Comparison of ENCODE assay signal across 9 cellular contexts in the genomic region with DNA sequence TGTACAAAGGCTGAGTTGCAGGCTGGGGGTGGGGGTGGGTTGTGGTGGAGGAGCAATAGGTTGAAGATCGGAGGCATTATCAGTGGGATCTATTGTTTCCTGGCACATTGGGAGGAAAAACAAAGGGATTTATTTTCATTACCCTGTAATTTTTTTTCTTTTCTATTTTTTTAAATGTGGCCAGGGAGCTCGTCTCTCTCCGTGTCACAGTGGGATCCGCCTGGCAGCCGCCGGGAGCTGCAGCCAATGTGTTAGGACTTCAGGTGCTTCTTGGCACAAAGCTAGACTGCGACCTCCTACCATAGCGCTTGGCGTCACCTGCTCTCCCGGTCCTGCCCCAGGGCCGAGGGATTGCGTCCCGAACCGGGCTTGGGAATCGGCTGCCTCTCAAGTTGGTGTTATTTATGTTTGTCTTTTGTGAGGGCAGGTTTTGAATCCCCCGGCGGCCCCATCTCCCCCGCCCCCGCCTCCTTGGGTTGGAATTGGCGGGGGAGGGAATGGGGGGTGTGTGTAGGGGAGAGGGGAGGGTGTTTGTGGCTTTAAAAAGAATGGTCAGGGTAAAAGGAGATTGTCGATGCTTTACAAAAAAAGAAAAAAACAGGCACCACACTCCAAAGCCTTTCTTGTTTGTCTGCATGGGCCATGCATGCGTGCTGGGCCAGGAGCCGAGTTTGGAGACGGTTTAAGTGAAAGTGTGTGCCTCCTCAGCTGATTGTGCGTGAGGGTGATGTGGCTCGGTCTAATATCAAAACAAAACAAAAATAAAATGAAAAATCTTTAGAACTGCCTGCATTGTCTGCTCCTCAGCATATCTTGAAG. TPM values are rescaled to one million over a fixed set of nuclear protein-coding genes. Genes with fewer than 3 reads are reported as not detected.
A peak's percentile ranks its signal among the peaks of the same experiment; 100 is the strongest.
DNase-seq lines count a peak whose midpoint lies in the region; TF ChIP-seq lines count a peak whose summit lies in the region.
"Had no signal": no experiment of that assay in that cellular context is flagged by ENCODE, and none has a peak within 500 bp of the region (broad histone marks: within the 10 kb centered on the region; RNA-seq: fewer than 3 reads in every experiment).

No MANE protein-coding gene starts in this region.

- H2BK12ac ChIP-seq in mesenchymal stem cell (ENCODE audit: low read length in 2 of 2): peak overlapping the region in 1 of 2 experiments; percentile 83

- H2BK120ac ChIP-seq in mesenchymal stem cell (ENCODE audit: low read depth, low read length): no peak overlapping the region

- H3K36me3 Mint-ChIP-seq in activated naive CD4-positive, alpha-beta T cell treated with anti-CD3 and anti-CD28 coated beads for 36 hours (ENCODE audit: low read depth): no peaks in the 10 kb centered on the region
- H3K36me3 Mint-ChIP-seq in endothelial cell (ENCODE audit: low read depth, unreplicated experiment): no peaks in the 10 kb centered on the region
- no peaks in the 10 kb centered on the region for H3K36me3 Mint-ChIP-seq in activated CD4-positive, alpha-beta memory T cell treated with anti-CD3 and anti-CD28 coated beads, Interleukin-2, amount 10 ng/mL, durations not matched to agents 7 days and 5 days (ENCODE audit: low read depth)

- TF ChIP-seq EP300 in tibial nerve (IDR thresholded peaks at IDR 0.05): no peak

- H2AFZ ChIP-seq in mesenchymal stem cell (ENCODE audit: low read depth, low read length): peak overlapping the region; percentile 65

- peak overlapping the region in 1 of 2 experiments; percentile 85 for H3K18ac ChIP-seq in mesenchymal stem cell (ENCODE audit: low read depth in 1 of 2, low read length in 2 of 2)

- peak overlapping the region; percentile 15 for H3K4me3 Mint-ChIP-seq in activated naive CD4-positive, alpha-beta T cell treated with anti-CD3 and anti-CD28 coated beads for 36 hours
- peak overlapping the region; percentile 93 for H3K4me3 Mint-ChIP-seq in endothelial cell (ENCODE audit: unreplicated experiment)
- H3K4me3 Mint-ChIP-seq in activated CD4-positive, alpha-beta memory T cell treated with anti-CD3 and anti-CD28 coated beads, Interleukin-2, amount 10 ng/mL, durations not matched to agents 7 days and 5 days: no peak overlapping the region

- H3K9me3 Mint-ChIP-seq in activated naive CD4-positive, alpha-beta T cell treated with anti-CD3 and anti-CD28 coated beads for 36 hours: no peaks in the 10 kb centered on the region
- H3K9me3 Mint-ChIP-seq in endothelial cell (ENCODE audit: unreplicated experiment): no peaks in the 10 kb centered on the region
- H3K9me3 Mint-ChIP-seq in activated CD4-positive, alpha-beta memory T cell treated with anti-CD3 and anti-CD28 coated beads, Interleukin-2, amount 10 ng/mL, durations not matched to agents 7 days and 5 days: no peaks in the 10 kb centered on the region
- H3K9me3 Mint-ChIP-seq: activated naive CD4-positive, alpha-beta T cell treated with anti-CD3 and anti-CD28 coated beads, Interleukin-2, amount 50 U/mL, for 72 hours had no signal

- under 1% methylated on average over 19 of the region's 26 CpGs for WGBS in mesenchymal stem cell
- 2% methylated on average over 26 of the region's 26 CpGs for WGBS in tibial nerve, 2 donors

- peaks cover 3% of the 10 kb centered on the region for H3K4me1 Mint-ChIP-seq in activated naive CD4-positive, alpha-beta T cell treated with anti-CD3 and anti-CD28 coated beads for 36 hours (ENCODE audit: low read depth)
- H3K4me1 Mint-ChIP-seq in endothelial cell (ENCODE audit: unreplicated experiment): peaks cover 29% of the 10 kb centered on the region
- peaks cover 2% of the 10 kb centered on the region for H3K4me1 Mint-ChIP-seq in activated CD4-positive, alpha-beta memory T cell treated with anti-CD3 and anti-CD28 coated beads, Interleukin-2, amount 10 ng/mL, durations not matched to agents 7 days and 5 days

- peaks cover 13% of the 10 kb centered on the region for H3K79me1 ChIP-seq in mesenchymal stem cell (replicated peaks; ENCODE audit: low read length, poor library complexity, severe bottlenecking)

- intact Hi-C loops in activated naive CD4-positive, alpha-beta T cell treated with anti-CD3 and anti-CD28 coated beads for 36 hours (cut with micrococcal nuclease): loop anchor here (10.0 kb wide), 1 partner anchor 566 kb away; no protein-coding TSS in a partner anchor

- no peak overlapping the region for H3K27ac Mint-ChIP-seq in activated naive CD4-positive, alpha-beta T cell treated with anti-CD3 and anti-CD28 coated beads for 36 hours
- peak overlapping the region; percentile 70 for H3K27ac Mint-ChIP-seq in endothelial cell (ENCODE audit: unreplicated experiment)
- no peak overlapping the region for H3K27ac Mint-ChIP-seq in activated CD4-positive, alpha-beta memory T cell treated with anti-CD3 and anti-CD28 coated beads, Interleukin-2, amount 10 ng/mL, durations not matched to agents 7 days and 5 days
- H3K27ac Mint-ChIP-seq: activated naive CD4-positive, alpha-beta T cell treated with anti-CD3 and anti-CD28 coated beads, Interleukin-2, amount 50 U/mL, for 72 hours had no signal

- H2AK5ac ChIP-seq in mesenchymal stem cell (ENCODE audit: low read length, severe bottlenecking): no peak overlapping the region

- H3K4me3 ChIP-seq in mesenchymal stem cell (ENCODE audit: insufficient read depth in 1 of 2, low read depth in 1 of 2, low read length in 2 of 2): peak overlapping the region; percentile 77 to 82
- peak overlapping the region; percentile 40 to 65 (median 59) for H3K4me3 ChIP-seq in tibial nerve

- TF ChIP-seq POLR2A in tibial nerve (IDR thresholded peaks at IDR 0.05): no peak

- TF ChIP-seq CTCF in endothelial cell (IDR thresholded peaks at IDR 0.05; ENCODE audit: unreplicated experiment): no peak
- TF ChIP-seq CTCF in tibial nerve (IDR thresholded peaks at IDR 0.05): no peak

- POLR2A ChIA-PET in activated CD4-positive, alpha-beta memory T cell treated with anti-CD3 and anti-CD28 coated beads, Interleukin-2, amount 10 ng/mL, durations not matched to agents 7 days and 5 days (lab: Charles Lee): no interaction called here

- peaks cover 40% of the 10 kb centered on the region for H3K27me3 Mint-ChIP-seq in activated naive CD4-positive, alpha-beta T cell treated with anti-CD3 and anti-CD28 coated beads for 36 hours (ENCODE audit: low read depth)
- H3K27me3 Mint-ChIP-seq in endothelial cell (ENCODE audit: unreplicated experiment): peaks cover 6% of the 10 kb centered on the region
- peaks cover 50% of the 10 kb centered on the region for H3K27me3 Mint-ChIP-seq in activated CD4-positive, alpha-beta memory T cell treated with anti-CD3 and anti-CD28 coated beads, Interleukin-2, amount 10 ng/mL, durations not matched to agents 7 days and 5 days

- no peak overlapping the region for H2BK15ac ChIP-seq in mesenchymal stem cell (ENCODE audit: low read depth, poor library complexity, severe bottlenecking)

- H3K9ac ChIP-seq in mesenchymal stem cell (ENCODE audit: low read length): peak overlapping the region; percentile 54

- H3K36me3 ChIP-seq in mesenchymal stem cell (ENCODE audit: control insufficient read depth in 1 of 2, insufficient read depth in 2 of 2, low read depth in 1 of 2, low read length in 2 of 2): no peaks in the 10 kb centered on the region
- no peaks in the 10 kb centered on the region for H3K36me3 ChIP-seq in tibial nerve

- H3K4me2 ChIP-seq in mesenchymal stem cell (ENCODE audit: low read length, poor library complexity, severe bottlenecking): peak overlapping the region; percentile 80

- H3K27me3 ChIP-seq in mesenchymal stem cell (ENCODE audit: control insufficient read depth in 1 of 2, insufficient read depth in 1 of 2, low read length in 2 of 2) (no peaks in the 10 kb centered on the region), tibial nerve (no peaks in the 10 kb centered on the region)

- no peak overlapping the region for H4K91ac ChIP-seq in mesenchymal stem cell (ENCODE audit: low read length)

- peak overlapping the region; percentile 78 for H3K27ac ChIP-seq in mesenchymal stem cell (ENCODE audit: low read length, poor library complexity, severe bottlenecking)
- peak overlapping the region; percentile 66 to 91 (median 84) for H3K27ac ChIP-seq in tibial nerve

- H3K14ac ChIP-seq in mesenchymal stem cell (ENCODE audit: low read length in 2 of 2): peak overlapping the region in 1 of 2 experiments; percentile 80

- no peak overlapping the region for H3K23ac ChIP-seq in mesenchymal stem cell (ENCODE audit: low read length in 2 of 2)

- CTCF ChIA-PET in activated naive CD4-positive, alpha-beta T cell treated with anti-CD3 and anti-CD28 coated beads for 36 hours (lab: Charles Lee): no interaction called here
- CTCF ChIA-PET in activated CD4-positive, alpha-beta memory T cell treated with anti-CD3 and anti-CD28 coated beads, Interleukin-2, amount 10 ng/mL, durations not matched to agents 7 days and 5 days (lab: Charles Lee): no interaction called here

- H3K4ac ChIP-seq in mesenchymal stem cell (ENCODE audit: low read depth in 1 of 2, low read length in 2 of 2): no peak overlapping the region

- DNase-seq in activated naive CD4-positive, alpha-beta T cell treated with anti-CD3 and anti-CD28 coated beads for 36 hours: no peak
- no peak for DNase-seq in activated naive CD4-positive, alpha-beta T cell (lab: John Stamatoyannopoulos, UW)
- DNase-seq in NCI-H82 (lab: John Stamatoyannopoulos, UW) (peak; percentile 76), endothelial cell (ENCODE audit: low spot score) (peak; percentile 42), mesenchymal stem cell (peak; percentile 32), tibial nerve (ENCODE audit: low spot score in 2 of 2) (peak in 1 of 2 donors; percentile 8), SKM-1 treated with dmso at 0.1 percent for 144 hours (lab: John Stamatoyannopoulos, UW; ENCODE audit: unreplicated experiment) (no peak)
- DNase-seq in activated CD4-positive, alpha-beta memory T cell treated with anti-CD3 and anti-CD28 coated beads, Interleukin-2, amount 10 ng/mL, durations not matched to agents 7 days and 5 days: no peak

- H3K4me1 ChIP-seq in mesenchymal stem cell (ENCODE audit: control insufficient read depth, insufficient read depth, low read depth, low read length) (peaks cover 4% of the 10 kb centered on the region), tibial nerve (peaks cover 0 to 36% (median 0%) of the 10 kb centered on the region in 4 donors)

- no peak overlapping the region for H2BK5ac ChIP-seq in mesenchymal stem cell (ENCODE audit: low read depth, low read length, poor library complexity, severe bottlenecking)

- H3K9me3 ChIP-seq in mesenchymal stem cell (ENCODE audit: control insufficient read depth, low read length): no peaks in the 10 kb centered on the region
- H3K9me3 ChIP-seq in tibial nerve: no peaks in the 10 kb centered on the region

- H4K8ac ChIP-seq in mesenchymal stem cell (ENCODE audit: low read length): peak overlapping the region; percentile 79

RNA-seq across cellular contexts. Expression of a gene that starts 1.0 kb away (rescaled TPM):
- total RNA-seq in activated naive CD4-positive, alpha-beta T cell treated with anti-CD3 and anti-CD28 coated beads for 36 hours: not detected
- total RNA-seq in endothelial cell (ENCODE audit: unreplicated experiment) (22.2 TPM), tibial nerve (10 to 100 TPM; 15.7 to 37.6 (median 27.6) TPM)
- 0.50 TPM for polyA plus RNA-seq in mesenchymal stem cell (2013, experiment 1 of 2)
- 0.37 TPM for polyA plus RNA-seq in mesenchymal stem cell (2013, experiment 2 of 2)
- total RNA-seq in activated CD4-positive, alpha-beta memory T cell treated with anti-CD3 and anti-CD28 coated beads, Interleukin-2, amount 10 ng/mL, durations not matched to agents 7 days and 5 days: not detected
- total RNA-seq: activated naive CD4-positive, alpha-beta T cell treated with anti-CD3 and anti-CD28 coated beads, Interleukin-2, amount 50 U/mL, for 72 hours had no signal

Comparison
In these comparisons a context has a peak if more than half of its experiments do, and no peak if none do; other contexts are left out.
1. DNase-seq: peak in NCI-H82 (single experiment), endothelial cell (single experiment) and mesenchymal stem cell (single experiment); none in activated naive CD4-positive, alpha-beta T cell treated with anti-CD3 and anti-CD28 coated beads for 36 hours (single experiment), activated naive CD4-positive, alpha-beta T cell (0 of 4), activated CD4-positive, alpha-beta memory T cell treated with anti-CD3 and anti-CD28 coated beads, Interleukin-2, amount 10 ng/mL, durations not matched to agents 7 days and 5 days (single experiment) and SKM-1 treated with dmso at 0.1 percent for 144 hours (single experiment).
2. RNA of a gene that starts 1.0 kb away (total RNA-seq): 15.7 to 37.6 TPM in tibial nerve and 22.2 TPM in endothelial cell (single experiment); not detected in activated CD4-positive, alpha-beta memory T cell treated with anti-CD3 and anti-CD28 coated beads, Interleukin-2, amount 10 ng/mL, durations not matched to agents 7 days and 5 days and not detected in activated naive CD4-positive, alpha-beta T cell treated with anti-CD3 and anti-CD28 coated beads for 36 hours; every median in the first group is over 10 times any median in the second.